ENCODE assay signal across 2 cellular contexts in genomic region chr5:43603535-43604363, GRCh38.
TF ChIP-seq lines count a peak whose summit lies in the region.

No MANE protein-coding gene starts in this region.

TF ChIP-seq in A549, 52 proteins besides CTCF, POLR2A, EP300 and RAD21 (continued from another document):
- TF ChIP-seq E2F6 (IDR thresholded peaks at IDR 0.05; ENCODE audit: borderline replicate concordance, low read depth) (no peak), TP53 (CRISPR knock-in tag; IDR thresholded peaks at IDR 0.05) (no peak), MYC (IDR thresholded peaks at IDR 0.05; ENCODE audit: borderline replicate concordance, low read length) (no peak), NR3C1 (IDR thresholded peaks at IDR 0.05) (no peak), ZFP36 (IDR thresholded peaks at IDR 0.05; ENCODE audit: borderline replicate concordance, partially characterized antibody) (no peak), CEBPB (IDR thresholded peaks at IDR 0.05) (no peak), NFE2L2 (conservative IDR thresholded peaks at IDR 0.05; ENCODE audit: low read length) (no peak), RCOR1 (IDR thresholded peaks at IDR 0.05; ENCODE audit: low read depth, low read length) (no peak), SMC3 (IDR thresholded peaks at IDR 0.05) (no peak), EHF (CRISPR knock-in tag; IDR thresholded peaks at IDR 0.05) (no peak), HOXB13 (CRISPR knock-in tag; IDR thresholded peaks at IDR 0.05; ENCODE audit: low read depth) (no peak)
TF ChIP-seq in A549: peak in this region for 0.

TF ChIP-seq in HepG2, 621 proteins besides CTCF, POLR2A, EP300 and RAD21 (continued from another document and continues in another):
- no peak for TF ChIP-seq NR2C2 (CRISPR knock-in tag; IDR thresholded peaks at IDR 0.05; ENCODE audit: borderline replicate concordance)
- TF ChIP-seq SNAPC2 (CRISPR knock-in tag; IDR thresholded peaks at IDR 0.05): no peak
- peak; percentile 66 for TF ChIP-seq NFYB (CRISPR knock-in tag; IDR thresholded peaks at IDR 0.05)
- no peak for TF ChIP-seq ZNF251 (CRISPR knock-in tag; IDR thresholded peaks at IDR 0.05)
- TF ChIP-seq NFATC3 (CRISPR knock-in tag; IDR thresholded peaks at IDR 0.05): no peak
- 0 out of 2 replicates have a peak, but pooled peaks have one; percentile 29 for TF ChIP-seq ZBTB33 (CRISPR knock-in tag; IDR thresholded peaks at IDR 0.05)
- TF ChIP-seq ZBTB38 (CRISPR knock-in tag; IDR thresholded peaks at IDR 0.05): peak; percentile 65
- no peak for TF ChIP-seq MYPOP (CRISPR knock-in tag; IDR thresholded peaks at IDR 0.05)
- no peak for TF ChIP-seq TRIM22 (IDR thresholded peaks at IDR 0.05)
- TF ChIP-seq KLF13 (CRISPR knock-in tag; IDR thresholded peaks at IDR 0.05): no peak
- TF ChIP-seq NFYC (CRISPR knock-in tag; IDR thresholded peaks at IDR 0.05): peak; percentile 46; the same call in 1 of the 2 replicates
- TF ChIP-seq ZBTB2 (CRISPR knock-in tag; IDR thresholded peaks at IDR 0.05; ENCODE audit: low read depth): peak; percentile 58
- TF ChIP-seq GABPA (IDR thresholded peaks at IDR 0.05; ENCODE audit: low read depth, low read length): no peak
- 0 out of 2 replicates have a peak, but pooled peaks have one; percentile 27 for TF ChIP-seq GABPA (CRISPR knock-in tag; IDR thresholded peaks at IDR 0.05; ENCODE audit: low read depth)
- peak; percentile 43; the same call in 1 of the 2 replicates for TF ChIP-seq ZNF589 (CRISPR knock-in tag; conservative IDR thresholded peaks at IDR 0.05)
- TF ChIP-seq THRA (CRISPR knock-in tag; IDR thresholded peaks at IDR 0.05; ENCODE audit: borderline replicate concordance): no peak
- 0 out of 2 replicates have a peak, but pooled peaks have one; percentile 40 for TF ChIP-seq MTF2 (CRISPR knock-in tag; IDR thresholded peaks at IDR 0.05; ENCODE audit: borderline replicate concordance)
- no peak for TF ChIP-seq ZC3H4 (CRISPR knock-in tag; IDR thresholded peaks at IDR 0.05; ENCODE audit: borderline replicate concordance)
- TF ChIP-seq FOSL1 (CRISPR knock-in tag; IDR thresholded peaks at IDR 0.05; ENCODE audit: borderline replicate concordance): no peak
- TF ChIP-seq FOSL2 (CRISPR knock-in tag; IDR thresholded peaks at IDR 0.05): no peak
- no peak for TF ChIP-seq MAFG (CRISPR knock-in tag; IDR thresholded peaks at IDR 0.05)
- no peak for TF ChIP-seq POLR2AphosphoS2 (IDR thresholded peaks at IDR 0.05; ENCODE audit: low read depth, low read length)
- TF ChIP-seq ZC3H13 (CRISPR knock-in tag; IDR thresholded peaks at IDR 0.05): peak; percentile 39; the same call in 1 of the 2 replicates
- no peak for TF ChIP-seq ETV5 (CRISPR knock-in tag; IDR thresholded peaks at IDR 0.05; ENCODE audit: borderline replicate concordance)
- no peak for TF ChIP-seq ZNF512 (CRISPR knock-in tag; IDR thresholded peaks at IDR 0.05)
- no peak for TF ChIP-seq REPIN1 (CRISPR knock-in tag; IDR thresholded peaks at IDR 0.05; ENCODE audit: borderline replicate concordance, low read depth)
- 0 out of 2 replicates have a peak, but pooled peaks have one; percentile 2 for TF ChIP-seq ZSCAN21 (CRISPR knock-in tag; IDR thresholded peaks at IDR 0.05; ENCODE audit: borderline replicate concordance)
- TF ChIP-seq HNF1A (IDR thresholded peaks at IDR 0.05; ENCODE audit: low read depth): no peak
- no peak for TF ChIP-seq HNF1A (CRISPR knock-in tag; IDR thresholded peaks at IDR 0.05; ENCODE audit: borderline replicate concordance)
- peak; percentile 83 for TF ChIP-seq HNRNPL (IDR thresholded peaks at IDR 0.05; ENCODE audit: low read depth, low read length)
- peak; percentile 41; the same call in 1 of the 2 replicates for TF ChIP-seq BHLHE40 (IDR thresholded peaks at IDR 0.05; ENCODE audit: low read length)
- 0 out of 2 replicates have a peak, but pooled peaks have one; percentile 16 for TF ChIP-seq ATF2 (CRISPR knock-in tag; IDR thresholded peaks at IDR 0.05)
- TF ChIP-seq ZNF281 (CRISPR knock-in tag; IDR thresholded peaks at IDR 0.05; ENCODE audit: borderline replicate concordance): no peak
